18 cellular contexts compared by ENCODE assay signal in genomic region chr16:31916056-31916488, GRCh38. TPM values are rescaled to one million over a fixed set of nuclear protein-coding genes. Genes with fewer than 3 reads are reported as not detected.
DNase-seq lines count a peak whose midpoint lies in the region; ATAC-seq and TF ChIP-seq lines count a peak whose summit lies in the region.
"Had no signal": no experiment of that assay in that cellular context is flagged by ENCODE, and none has a peak within 500 bp of the region (broad histone marks: within the 10 kb centered on the region; RNA-seq: fewer than 3 reads in every experiment).

No MANE protein-coding gene starts in this region.

- no peaks in the 10 kb centered on the region for H3K4me1 ChIP-seq in adipocyte (ENCODE audit: control insufficient read depth, insufficient read depth, low read length)
- H3K4me1 ChIP-seq in osteoblast (ENCODE audit: insufficient read depth, low read length), result no peaks in the 10 kb centered on the region
- H3K4me1 ChIP-seq: colonic mucosa, transverse colon had no signal

- H3K4me2 ChIP-seq in osteoblast (ENCODE audit: insufficient read depth, low read length), result no peak overlapping the region

- peaks cover 2% of the 10 kb centered on the region for H4K20me1 ChIP-seq in osteoblast (ENCODE audit: insufficient read depth, low read length)

- peaks cover 91% of the 10 kb centered on the region for H3K36me3 Mint-ChIP-seq in activated CD4-positive, alpha-beta T cell treated with anti-CD3 and anti-CD28 coated beads for 36 hours (ENCODE audit: low read depth)
- peaks cover 90% of the 10 kb centered on the region for H3K36me3 Mint-ChIP-seq in activated CD4-positive, alpha-beta T cell treated with anti-CD3 and anti-CD28 coated beads, Interleukin-2, amount 10 ng/mL, durations not matched to agents 7 days and 5 days (ENCODE audit: low read depth)

- peak overlapping the region; percentile 76 for H3K4me3 ChIP-seq in adipocyte (ENCODE audit: low read length)
- H3K4me3 ChIP-seq in osteoblast (ENCODE audit: insufficient read depth, low read length), result no peak overlapping the region
- H3K4me3 ChIP-seq in foreskin fibroblast (ENCODE audit: low read depth in 1 of 2, low read length in 2 of 2), result no peak overlapping the region
- H3K4me3 ChIP-seq: colonic mucosa, transverse colon had no signal

- peaks cover 77% of the 10 kb centered on the region for H3K9me3 Mint-ChIP-seq in activated CD4-positive, alpha-beta T cell treated with anti-CD3 and anti-CD28 coated beads for 36 hours (ENCODE audit: low read depth)
- peaks cover 84% of the 10 kb centered on the region for H3K9me3 Mint-ChIP-seq in activated CD4-positive, alpha-beta T cell treated with anti-CD3 and anti-CD28 coated beads, Interleukin-2, amount 10 ng/mL, durations not matched to agents 7 days and 5 days

- H3K4me3 Mint-ChIP-seq in activated CD4-positive, alpha-beta T cell treated with anti-CD3 and anti-CD28 coated beads for 36 hours, result no peak overlapping the region
- no peak overlapping the region for H3K4me3 Mint-ChIP-seq in activated CD4-positive, alpha-beta T cell treated with anti-CD3 and anti-CD28 coated beads, Interleukin-2, amount 10 ng/mL, durations not matched to agents 7 days and 5 days

- ATAC-seq in activated CD4-positive, alpha-beta T cell treated with anti-CD3 and anti-CD28 coated beads for 36 hours, result peak; percentile 8
- ATAC-seq: Right ventricle myocardium inferior had no signal

- in situ Hi-C loops in KBM-7 (cut with MboI; ENCODE audit: low pct_unique_long_range_greater_than_20kb, low sequenced_read_pairs) (no loop called here), GM13977 (cut with MboI; ENCODE audit: low pct_unique_long_range_greater_than_20kb, low sequenced_read_pairs, unreplicated experiment) (no loop called here)

- no peak overlapping the region for H3K27ac ChIP-seq in osteoblast (ENCODE audit: low read depth, low read length)
- H3K27ac ChIP-seq: colonic mucosa, HL-60, transverse colon had no signal

- peaks cover 31% of the 10 kb centered on the region for H3K79me2 ChIP-seq in osteoblast (ENCODE audit: insufficient read depth, low read length)

- H3K9me3 ChIP-seq in adipocyte (ENCODE audit: control insufficient read depth, low read length) (peaks cover 100% of the 10 kb centered on the region), osteoblast (ENCODE audit: low read depth, low read length) (peaks cover 69% of the 10 kb centered on the region)

- H3K4me1 Mint-ChIP-seq in activated CD4-positive, alpha-beta T cell treated with anti-CD3 and anti-CD28 coated beads for 36 hours, result peaks cover 14% of the 10 kb centered on the region
- peaks cover 9% of the 10 kb centered on the region for H3K4me1 Mint-ChIP-seq in activated CD4-positive, alpha-beta T cell treated with anti-CD3 and anti-CD28 coated beads, Interleukin-2, amount 10 ng/mL, durations not matched to agents 7 days and 5 days

- H3K27me3 Mint-ChIP-seq in activated CD4-positive, alpha-beta T cell treated with anti-CD3 and anti-CD28 coated beads for 36 hours, result no peaks in the 10 kb centered on the region
- no peaks in the 10 kb centered on the region for H3K27me3 Mint-ChIP-seq in activated CD4-positive, alpha-beta T cell treated with anti-CD3 and anti-CD28 coated beads, Interleukin-2, amount 10 ng/mL, durations not matched to agents 7 days and 5 days
- H3K27me3 Mint-ChIP-seq: CD8-positive, alpha-beta memory T cell had no signal

- POLR2A ChIA-PET in activated CD4-positive, alpha-beta T cell treated with anti-CD3 and anti-CD28 coated beads for 36 hours (lab: Charles Lee), result no interaction called here
- POLR2A ChIA-PET in activated CD4-positive, alpha-beta T cell treated with anti-CD3 and anti-CD28 coated beads, Interleukin-2, amount 10 ng/mL, durations not matched to agents 7 days and 5 days (lab: Charles Lee), result no interaction called here

- TF ChIP-seq CTCF in osteoblast (IDR thresholded peaks at IDR 0.05; ENCODE audit: extremely low read depth, low read depth, low read length), result no peak
- no peak for TF ChIP-seq CTCF in foreskin fibroblast (IDR thresholded peaks at IDR 0.05; ENCODE audit: low read depth, low read length)
- no peak for TF ChIP-seq CTCF in GM13977 (IDR thresholded peaks at IDR 0.05; ENCODE audit: extremely low read depth, insufficient read depth, missing control alignments)

- intact Hi-C loops in activated CD4-positive, alpha-beta T cell treated with anti-CD3 and anti-CD28 coated beads for 36 hours (cut with DNase I, micrococcal nuclease), result loop anchor here in 1 of 2 experiments (5.0 kb wide), 1 partner anchor 39 kb away; no protein-coding TSS in a partner anchor

- CTCF ChIA-PET in activated CD4-positive, alpha-beta T cell treated with anti-CD3 and anti-CD28 coated beads for 36 hours (lab: Charles Lee), result interaction anchor here (0.8 kb wide), 1 partner anchor 9 kb away, joined by 3 read pairs; no protein-coding TSS in a partner anchor
- CTCF ChIA-PET in activated CD4-positive, alpha-beta T cell treated with anti-CD3 and anti-CD28 coated beads, Interleukin-2, amount 10 ng/mL, durations not matched to agents 7 days and 5 days (lab: Charles Lee), result no interaction called here

- H3K27me3 ChIP-seq in adipocyte (replicated peaks; ENCODE audit: control insufficient read depth, insufficient read depth, low read length) (no peaks in the 10 kb centered on the region), osteoblast (ENCODE audit: insufficient read depth, low read length) (no peaks in the 10 kb centered on the region)
- H3K27me3 ChIP-seq: colonic mucosa, transverse colon had no signal

- H2AFZ ChIP-seq in osteoblast (ENCODE audit: low read length), result no peak overlapping the region

- no peak overlapping the region for H3K9ac ChIP-seq in adipocyte (ENCODE audit: low read length)

- peaks cover 88% of the 10 kb centered on the region for H3K36me3 ChIP-seq in adipocyte (ENCODE audit: control insufficient read depth, insufficient read depth, low read length, severe bottlenecking)
- peaks cover 46% of the 10 kb centered on the region for H3K36me3 ChIP-seq in osteoblast (ENCODE audit: insufficient read depth, low read length)

- H3K27ac Mint-ChIP-seq in activated CD4-positive, alpha-beta T cell treated with anti-CD3 and anti-CD28 coated beads for 36 hours, result no peak overlapping the region
- no peak overlapping the region for H3K27ac Mint-ChIP-seq in activated CD4-positive, alpha-beta T cell treated with anti-CD3 and anti-CD28 coated beads, Interleukin-2, amount 10 ng/mL, durations not matched to agents 7 days and 5 days

- DNase-seq in activated CD4-positive, alpha-beta T cell treated with anti-CD3 and anti-CD28 coated beads for 36 hours, result no peak
- no peak for DNase-seq in activated CD4-positive, alpha-beta T cell treated with anti-CD3 and anti-CD28 coated beads, Interleukin-2, amount 10 ng/mL, durations not matched to agents 7 days and 5 days
- DNase-seq in KBM-7 (peak; percentile 8), adipocyte (ENCODE audit: low read depth) (no peak), osteoblast (ENCODE audit: insufficient read length, low spot score, missing footprints) (peak; percentile 13), NCI-H1694 treated with DMSO at 0.1 percent for 48 hours (lab: John Stamatoyannopoulos, UW) (no peak), foreskin fibroblast (no peak), GM13977 (ENCODE audit: low spot score) (no peak)
- DNase-seq: amygdala; CD8-positive, alpha-beta memory T cell; colonic mucosa; EL; NCI-H1436 treated with DMSO at 0.1 percent for 48 hours; NK-92 treated with Interleukin-12 subunit alpha and Interleukin-12 subunit beta, amount 100 ng/mL, for 24 hours; stimulated activated CD4-positive, alpha-beta T cell treated with anti-CD3 and anti-CD28 coated beads, Interleukin-4, amount 100 ng/mL, for 4 hours; transverse colon had no signal

RNA-seq across cellular contexts. Expression of gene ZNF267, which starts 42.5 kb away (rescaled TPM):
- total RNA-seq in activated CD4-positive, alpha-beta T cell treated with anti-CD3 and anti-CD28 coated beads for 36 hours, result 10 to 100 TPM; 61.9 to 64.9 TPM
- total RNA-seq in activated CD4-positive, alpha-beta T cell treated with anti-CD3 and anti-CD28 coated beads, Interleukin-2, amount 10 ng/mL, durations not matched to agents 7 days and 5 days, result 10 to 100 TPM; 45.0 to 46.7 TPM
- total RNA-seq in osteoblast, result 9.8 and 11.5 TPM in 2 replicates

Comparison
In these comparisons a context has a peak if more than half of its experiments do, and no peak if none do; other contexts are left out.
1. DNase-seq: peak in KBM-7 (single experiment) and osteoblast (single experiment); none in activated CD4-positive, alpha-beta T cell treated with anti-CD3 and anti-CD28 coated beads for 36 hours (single experiment), activated CD4-positive, alpha-beta T cell treated with anti-CD3 and anti-CD28 coated beads, Interleukin-2, amount 10 ng/mL, durations not matched to agents 7 days and 5 days (single experiment), adipocyte (single experiment), NCI-H1694 treated with DMSO at 0.1 percent for 48 hours (single experiment), foreskin fibroblast (0 of 2) and GM13977 (single experiment).